Comparison of ENCODE assay signal across 8 cellular contexts in genomic region chr11:67484847-67485311, GRCh38. TPM values are rescaled to one million over a fixed set of nuclear protein-coding genes. Genes with fewer than 3 reads are reported as not detected.
DNase-seq lines count a peak whose midpoint lies in the region; ATAC-seq, FAIRE-seq and TF ChIP-seq lines count a peak whose summit lies in the region.

No MANE protein-coding gene starts in this region.

- no peak overlapping the region for H4K8ac ChIP-seq in mesenchymal stem cell (ENCODE audit: low read length)

- H3K36me3 ChIP-seq in effector memory CD4-positive, alpha-beta T cell (ENCODE audit: control insufficient read depth, insufficient read depth, low read length), result peaks cover 27% of the 10 kb centered on the region
- H3K36me3 ChIP-seq in mesenchymal stem cell (ENCODE audit: control insufficient read depth in 1 of 2, insufficient read depth in 2 of 2, low read depth in 1 of 2, low read length in 2 of 2), result peaks cover 16 to 30% of the 10 kb centered on the region in 2 experiments

- ATAC-seq in HG02759 (IDR thresholded peaks at IDR 0.05; ENCODE audit: unreplicated experiment) (peak; percentile 24), GM18870 (IDR thresholded peaks at IDR 0.05; ENCODE audit: unreplicated experiment) (no peak), GM21786 (IDR thresholded peaks at IDR 0.05; ENCODE audit: unreplicated experiment) (no peak)
- peak; percentile 25 for ATAC-seq in stimulated activated effector memory CD8-positive, alpha-beta T cell treated with anti-CD3 and anti-CD28 coated beads, Interleukin-12 subunit alpha, Interleukin-12 subunit beta, amount 100 ng/mL, for 72 hours

- H2BK15ac ChIP-seq in mesenchymal stem cell (ENCODE audit: low read depth, poor library complexity, severe bottlenecking), result no peak overlapping the region

- no peak overlapping the region for H2AFZ ChIP-seq in mesenchymal stem cell (ENCODE audit: low read depth, low read length)

- no peak overlapping the region for H2BK12ac ChIP-seq in mesenchymal stem cell (ENCODE audit: low read length in 2 of 2)

- no peak for TF ChIP-seq CTCF in D721Med (IDR thresholded peaks at IDR 0.05; ENCODE audit: insufficient read depth, missing control alignments)

- H3K9me3 Mint-ChIP-seq in stimulated activated effector memory CD8-positive, alpha-beta T cell treated with anti-CD3 and anti-CD28 coated beads, Interleukin-12 subunit alpha, Interleukin-12 subunit beta, amount 100 ng/mL, for 72 hours, result peaks cover 2% of the 10 kb centered on the region

- no peak overlapping the region for H3K9ac ChIP-seq in mesenchymal stem cell (ENCODE audit: low read length)

- peak overlapping the region; percentile 86 for H3K27ac ChIP-seq in effector memory CD4-positive, alpha-beta T cell (ENCODE audit: insufficient read depth, low read length, poor library complexity, severe bottlenecking)
- H3K27ac ChIP-seq in mesenchymal stem cell (ENCODE audit: low read length, poor library complexity, severe bottlenecking), result no peak overlapping the region

- H3K36me3 Mint-ChIP-seq in stimulated activated effector memory CD8-positive, alpha-beta T cell treated with anti-CD3 and anti-CD28 coated beads, Interleukin-12 subunit alpha, Interleukin-12 subunit beta, amount 100 ng/mL, for 72 hours, result peaks cover 70% of the 10 kb centered on the region

- H3K9me3 ChIP-seq in effector memory CD4-positive, alpha-beta T cell (ENCODE audit: control insufficient read depth, low read length), result no peaks in the 10 kb centered on the region
- no peaks in the 10 kb centered on the region for H3K9me3 ChIP-seq in mesenchymal stem cell (ENCODE audit: control insufficient read depth, low read length)

- no peaks in the 10 kb centered on the region for H3K27me3 ChIP-seq in effector memory CD4-positive, alpha-beta T cell (replicated peaks; ENCODE audit: control insufficient read depth, insufficient read depth, low read length, poor library complexity, severe bottlenecking)
- no peaks in the 10 kb centered on the region for H3K27me3 ChIP-seq in mesenchymal stem cell (ENCODE audit: control insufficient read depth in 1 of 2, insufficient read depth in 1 of 2, low read length in 2 of 2)

- H3K4me1 Mint-ChIP-seq in stimulated activated effector memory CD8-positive, alpha-beta T cell treated with anti-CD3 and anti-CD28 coated beads, Interleukin-12 subunit alpha, Interleukin-12 subunit beta, amount 100 ng/mL, for 72 hours, result peaks cover 74% of the 10 kb centered on the region

- H3K4me3 ChIP-seq in effector memory CD4-positive, alpha-beta T cell (ENCODE audit: insufficient read depth, low read depth, low read length, poor library complexity, severe bottlenecking), result peak overlapping the region; percentile 34
- H3K4me3 ChIP-seq in mesenchymal stem cell (ENCODE audit: insufficient read depth in 1 of 2, low read depth in 1 of 2, low read length in 2 of 2), result no peak overlapping the region

- FAIRE-seq in D721Med (lab: Jason Lieb, UNC), result no peak

- H2BK5ac ChIP-seq in mesenchymal stem cell (ENCODE audit: low read depth, low read length, poor library complexity, severe bottlenecking), result no peak overlapping the region

- 94% methylated on average over 11 of the region's 11 CpGs for WGBS in mesenchymal stem cell

- no peak overlapping the region for H2BK120ac ChIP-seq in mesenchymal stem cell (ENCODE audit: low read depth, low read length)

- H4K91ac ChIP-seq in mesenchymal stem cell (ENCODE audit: low read length), result no peak overlapping the region

- peak overlapping the region; percentile 98 for H3K4me3 Mint-ChIP-seq in stimulated activated effector memory CD8-positive, alpha-beta T cell treated with anti-CD3 and anti-CD28 coated beads, Interleukin-12 subunit alpha, Interleukin-12 subunit beta, amount 100 ng/mL, for 72 hours

- no peak overlapping the region for H3K4me2 ChIP-seq in mesenchymal stem cell (ENCODE audit: low read length, poor library complexity, severe bottlenecking)

- H3K4me1 ChIP-seq in effector memory CD4-positive, alpha-beta T cell (ENCODE audit: control insufficient read depth, insufficient read depth, low read length, poor library complexity, severe bottlenecking), result peaks cover 50% of the 10 kb centered on the region
- H3K4me1 ChIP-seq in mesenchymal stem cell (ENCODE audit: control insufficient read depth, insufficient read depth, low read depth, low read length), result peaks cover 19% of the 10 kb centered on the region

- no peak overlapping the region for H2AK5ac ChIP-seq in mesenchymal stem cell (ENCODE audit: low read length, severe bottlenecking)

- H3K4ac ChIP-seq in mesenchymal stem cell (ENCODE audit: low read depth in 1 of 2, low read length in 2 of 2), result no peak overlapping the region

- no peak overlapping the region for H3K14ac ChIP-seq in mesenchymal stem cell (ENCODE audit: low read length in 2 of 2)

- DNase-seq in activated CD4-positive, CD25-positive, alpha-beta regulatory T cell treated with anti-CD3 and anti-CD28 coated beads, Interleukin-2, amount 50 U/mL, for 72 hours, result peak; percentile 65
- peak in 2 of 3 donors; percentile 54 to 55 for DNase-seq in effector memory CD4-positive, alpha-beta T cell
- peak; percentile 44 to 85 for DNase-seq in stimulated activated effector memory CD8-positive, alpha-beta T cell treated with anti-CD3 and anti-CD28 coated beads, Interleukin-12 subunit alpha, Interleukin-12 subunit beta, amount 100 ng/mL, for 72 hours (ENCODE audit: low spot score in 2 of 2)
- no peak for DNase-seq in D721Med (ENCODE audit: insufficient read length, low spot score)
- no peak for DNase-seq in mesenchymal stem cell

- H3K23ac ChIP-seq in mesenchymal stem cell (ENCODE audit: low read length in 2 of 2), result no peak overlapping the region

- no peak overlapping the region for H3K18ac ChIP-seq in mesenchymal stem cell (ENCODE audit: low read depth in 1 of 2, low read length in 2 of 2)

- peaks cover 23% of the 10 kb centered on the region for H3K79me1 ChIP-seq in mesenchymal stem cell (replicated peaks; ENCODE audit: low read length, poor library complexity, severe bottlenecking)

- peak overlapping the region; percentile 97 for H3K27ac Mint-ChIP-seq in stimulated activated effector memory CD8-positive, alpha-beta T cell treated with anti-CD3 and anti-CD28 coated beads, Interleukin-12 subunit alpha, Interleukin-12 subunit beta, amount 100 ng/mL, for 72 hours

RNA-seq across cellular contexts. Expression of gene AIP, which starts 2.1 kb away (rescaled TPM):
- 36.9 TPM for polyA plus RNA-seq in mesenchymal stem cell (2013, experiment 1 of 2)
- polyA plus RNA-seq in mesenchymal stem cell (2013, experiment 2 of 2), result 37.6 TPM

RNA-seq across cellular contexts. Expression of gene TMEM134, which starts 15.8 kb away (rescaled TPM):
- 32.7 TPM for polyA plus RNA-seq in mesenchymal stem cell (2013, experiment 1 of 2)
- 29.2 TPM for polyA plus RNA-seq in mesenchymal stem cell (2013, experiment 2 of 2)

RNA-seq across cellular contexts. Expression of gene PITPNM1, which starts 20.3 kb away (rescaled TPM):
- 37.9 TPM for polyA plus RNA-seq in mesenchymal stem cell (2013, experiment 1 of 2)
- 33.5 TPM for polyA plus RNA-seq in mesenchymal stem cell (2013, experiment 2 of 2)

RNA-seq across cellular contexts. Expression of gene CDK2AP2, which starts 23.1 kb away (rescaled TPM):
- 40.4 TPM for polyA plus RNA-seq in mesenchymal stem cell (2013, experiment 1 of 2)
- 38.7 TPM for polyA plus RNA-seq in mesenchymal stem cell (2013, experiment 2 of 2)

RNA-seq across cellular contexts. Expression of gene CABP4, which starts 29.7 kb away (rescaled TPM):
- polyA plus RNA-seq in mesenchymal stem cell (2013, experiment 1 of 2), result not detected
- polyA plus RNA-seq in mesenchymal stem cell (2013, experiment 2 of 2), result not detected

Comparison
In these comparisons a context has a peak if more than half of its experiments do, and no peak if none do; other contexts are left out.
1. ATAC-seq: peak in HG02759 (single experiment) and stimulated activated effector memory CD8-positive, alpha-beta T cell treated with anti-CD3 and anti-CD28 coated beads, Interleukin-12 subunit alpha, Interleukin-12 subunit beta, amount 100 ng/mL, for 72 hours (single experiment); none in GM18870 (single experiment) and GM21786 (single experiment).
2. DNase-seq: peak in activated CD4-positive, CD25-positive, alpha-beta regulatory T cell treated with anti-CD3 and anti-CD28 coated beads, Interleukin-2, amount 50 U/mL, for 72 hours (single experiment), effector memory CD4-positive, alpha-beta T cell (2 of 3) and stimulated activated effector memory CD8-positive, alpha-beta T cell treated with anti-CD3 and anti-CD28 coated beads, Interleukin-12 subunit alpha, Interleukin-12 subunit beta, amount 100 ng/mL, for 72 hours (2 of 2); none in D721Med (single experiment) and mesenchymal stem cell (single experiment).